ENCODE assay signal across 14 cellular contexts in genomic region chr2:217415316-217415715, GRCh38.
DNase-seq lines count a peak whose midpoint lies in the region; ATAC-seq and TF ChIP-seq lines count a peak whose summit lies in the region.
"Had no signal": no experiment of that assay in that cellular context is flagged by ENCODE, and none has a peak within 500 bp of the region (broad histone marks: within the 10 kb centered on the region; RNA-seq: fewer than 3 reads in every experiment).

No MANE protein-coding gene starts in this region.

- H3K36me3 ChIP-seq in left lung: no peaks in the 10 kb centered on the region
- H3K36me3 ChIP-seq: adrenal gland had no signal

- DNase-seq in NOMO-1 treated with DMSO at 0.1 percent for 48 hours (lab: John Stamatoyannopoulos, UW; ENCODE audit: unreplicated experiment): peak; percentile 61
- DNase-seq in left lung: no peak
- DNase-seq in activated T-cell treated with anti-CD3 and anti-CD28 coated beads for 4 hours: no peak
- DNase-seq in posterior cingulate gyrus: no peak
- DNase-seq in NCI-H1417 treated with DMSO at 0.1 percent for 48 hours (lab: John Stamatoyannopoulos, UW): no peak
- DNase-seq: adrenal gland, foreskin fibroblast, kidney, natural killer cell, NCI-H187 treated with DMSO at 0.1 percent for 48 hours had no signal

- H3K9me3 ChIP-seq in left lung: no peaks in the 10 kb centered on the region
- H3K9me3 ChIP-seq: adrenal gland had no signal

- H3K27me3 ChIP-seq in left lung: peaks cover 0 to 3% of the 10 kb centered on the region in 2 donors
- H3K27me3 ChIP-seq: adrenal gland had no signal

- intact Hi-C loops in left lung (cut with DNase I) (no loop called here), posterior cingulate gyrus (cut with DNase I) (no loop called here)

- H3K27ac ChIP-seq in left lung: no peak overlapping the region
- H3K27ac ChIP-seq: adrenal gland, skin epidermis had no signal

- no peaks in the 10 kb centered on the region for H3K4me1 ChIP-seq in left lung

- no peak overlapping the region for H3K4me3 ChIP-seq in left lung
- H3K4me3 ChIP-seq: adrenal gland, skin epidermis had no signal

- TF ChIP-seq CTCF in left lung (IDR thresholded peaks at IDR 0.05): no peak

- ATAC-seq in GM18517 (IDR thresholded peaks at IDR 0.05; ENCODE audit: unreplicated experiment): peak; percentile 79
- ATAC-seq in GM21515 (IDR thresholded peaks at IDR 0.05; ENCODE audit: unreplicated experiment): peak; percentile 89
- peak; percentile 77 for ATAC-seq in HG03066 (IDR thresholded peaks at IDR 0.05; ENCODE audit: low read depth, unreplicated experiment)
- ATAC-seq in left lung: no peak
- ATAC-seq: natural killer cell had no signal
